ENCODE assay signal across 8 cellular contexts in genomic region chr2:144659731-144660275, GRCh38.
DNase-seq lines count a peak whose midpoint lies in the region; ATAC-seq, FAIRE-seq and TF ChIP-seq lines count a peak whose summit lies in the region.

No MANE protein-coding gene starts in this region.

- peak; percentile 96 for FAIRE-seq in RCC 7860 (lab: Jason Lieb, UNC)

- H3K4me3 ChIP-seq in cardiac fibroblast (replicated peaks in 1 of 2; ENCODE audit: low read depth in 2 of 2, low read length in 2 of 2) (no peak overlapping the region), skin epidermis (no peak overlapping the region)

- ATAC-seq in GM19467 (IDR thresholded peaks at IDR 0.05; ENCODE audit: unreplicated experiment), result no peak

- TF ChIP-seq CTCF in cardiac fibroblast (IDR thresholded peaks at IDR 0.05; ENCODE audit: low read depth, low read length), result no peak

- H3K27ac ChIP-seq in skin epidermis, result peak overlapping the region in 15 of 21 experiments; percentile 1 to 78 (median 46)

- DNase-seq in ELR (ENCODE audit: low read depth) (peak; percentile 98), RCC 7860 (ENCODE audit: low spot score) (peak; percentile 96), cardiac fibroblast (ENCODE audit: low read depth in 2 of 2) (peak; percentile 69 to 95), epidermal melanocyte (ENCODE audit: insufficient read length, low spot score) (no peak), GF-D8 (lab: John Stamatoyannopoulos, UW) (no peak), NCI-H446 (lab: John Stamatoyannopoulos, UW) (no peak)

Comparison
In these comparisons a context has a peak if more than half of its experiments do, and no peak if none do; other contexts are left out.
1. DNase-seq: peak in ELR (single experiment), RCC 7860 (single experiment) and cardiac fibroblast (2 of 2); none in epidermal melanocyte (single experiment), GF-D8 (single experiment) and NCI-H446 (0 of 2).